22 cellular contexts compared by ENCODE assay signal in genomic region chr3:56130036-56130435, GRCh38.
"Had no signal": no experiment of that assay in that cellular context is flagged by ENCODE, and none has a peak within 500 bp of the region (broad histone marks: within the 10 kb centered on the region; RNA-seq: fewer than 3 reads in every experiment).

No MANE protein-coding gene starts in this region.

- H3K27me3 ChIP-seq: SJCRH30 had no signal

- H3K27ac ChIP-seq: RWPE1 had no signal

- ATAC-seq: Panc1, PC-3, SK-N-SH treated with all-trans-retinoic acid at 6 μM for 48 hours had no signal

- H3K4me3 ChIP-seq: SJCRH30 had no signal

- H3K9me3 ChIP-seq: SJCRH30 had no signal

- DNase-seq: KBM-7, MV-4-11, NCI-H1048, NCI-H1105, NCI-H1436 treated with DMSO at 0.1 percent for 48 hours, NCI-H1694, NCI-H187 treated with DMSO at 0.1 percent for 48 hours, NCI-H2029 treated with DMSO at 0.1 percent for 48 hours, NCI-H2107, NCI-H2171 treated with DMSO at 0.1 percent for 48 hours, NCI-H446, NCI-H510A, NCI-H524 treated with DMSO at 0.1 percent for 48 hours, NCI-H69, NCI-H774, PC-3, SHP77, SJCRH30, T-helper 1 cell had no signal

- H3K36me3 ChIP-seq: SJCRH30 had no signal
